In the genomic region with DNA sequence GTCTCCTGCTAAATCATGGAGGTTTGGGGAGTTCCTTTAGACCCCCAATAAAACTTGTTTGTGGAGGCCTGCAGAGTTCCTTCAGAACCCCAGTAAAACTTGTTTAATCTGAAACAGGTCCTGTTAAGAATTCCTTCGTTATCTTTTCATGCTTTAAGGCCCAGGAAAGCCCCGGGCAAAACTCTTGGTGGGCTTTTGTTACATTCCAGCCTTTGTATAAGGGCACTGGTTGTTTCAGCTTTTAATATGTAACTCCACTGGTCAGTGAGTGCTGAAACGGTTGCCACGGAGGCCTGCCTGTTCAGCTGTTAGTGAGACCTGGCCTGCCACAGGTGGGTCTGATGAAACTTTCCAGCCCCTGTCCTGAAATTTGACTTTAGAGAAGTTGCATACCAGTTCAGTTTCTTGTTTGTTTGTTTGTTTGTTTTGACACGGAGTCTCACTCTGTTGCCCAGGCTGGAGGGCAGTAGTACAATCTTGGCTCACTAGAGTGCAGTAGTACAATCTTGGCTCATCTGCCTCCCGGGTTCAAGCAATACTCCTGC, we compare ENCODE assay signal across 24 cellular contexts. TPM values are rescaled to one million over a fixed set of nuclear protein-coding genes. Genes with fewer than 3 reads are reported as not detected.
A peak's percentile ranks its signal among the peaks of the same experiment; 100 is the strongest.
DNase-seq lines count a peak whose midpoint lies in the region; ATAC-seq and TF ChIP-seq lines count a peak whose summit lies in the region.
"Had no signal": no experiment of that assay in that cellular context is flagged by ENCODE, and none has a peak within 500 bp of the region (broad histone marks: within the 10 kb centered on the region; RNA-seq: fewer than 3 reads in every experiment).

No MANE protein-coding gene starts in this region.

- TF ChIP-seq CTCF in GM06990 (IDR thresholded peaks at IDR 0.05; ENCODE audit: insufficient read depth, low read length, poor library complexity, severe bottlenecking) (peak; percentile 2), spleen (IDR thresholded peaks at IDR 0.05 in 8 of 11, conservative IDR thresholded peaks at IDR 0.05 in 3 of 11) (no peak), nephron progenitor cell (IDR thresholded peaks at IDR 0.05) (no peak)

- peaks cover 14% of the 10 kb centered on the region for H3K27me3 Mint-ChIP-seq in nephron progenitor cell (ENCODE audit: low read depth, poor library complexity)
- H3K27me3 Mint-ChIP-seq: activated CD4-positive, alpha-beta T cell treated with anti-CD3 and anti-CD28 coated beads, Interleukin-2, amount 10 ng/mL, durations not matched to agents 7 days and 5 days; IgD-negative memory B cell had no signal

- peaks cover 7% of the 10 kb centered on the region for H3K9me3 Mint-ChIP-seq in nephron progenitor cell
- H3K9me3 Mint-ChIP-seq: activated CD4-positive, alpha-beta T cell treated with anti-CD3 and anti-CD28 coated beads, Interleukin-2, amount 10 ng/mL, durations not matched to agents 7 days and 5 days; activated T-cell treated with anti-CD3 and anti-CD28 coated beads, Interleukin-2, amount 50 U/mL, for 4 hours; IgD-negative memory B cell; WTC11 had no signal

- H3K36me3 ChIP-seq in GM06990 (ENCODE audit: control insufficient read depth, insufficient read depth, low read length) (no peaks in the 10 kb centered on the region), spleen (no peaks in the 10 kb centered on the region)
- H3K36me3 ChIP-seq: lower lobe of right lung, neutrophil, stomach, tibial artery had no signal

- intact Hi-C loops in spleen (cut with DNase I; ENCODE audit: low total_unique reads): no loop called here

- H3K36me3 Mint-ChIP-seq in nephron progenitor cell (ENCODE audit: low read depth): no peaks in the 10 kb centered on the region
- H3K36me3 Mint-ChIP-seq: IgD-negative memory B cell, WTC11 had no signal

- H3K4me1 Mint-ChIP-seq in nephron progenitor cell: peaks cover 21% of the 10 kb centered on the region

- peaks cover 0 to 35% (median 4%) of the 10 kb centered on the region in 6 donors for H3K4me1 ChIP-seq in spleen
- H3K4me1 ChIP-seq: lower lobe of right lung, stomach, tibial artery had no signal

- H3K9me3 ChIP-seq in spleen: no peaks in the 10 kb centered on the region
- H3K9me3 ChIP-seq: lower lobe of right lung, neutrophil, stomach, tibial artery had no signal

- no peak for TF ChIP-seq POLR2A in spleen (IDR thresholded peaks at IDR 0.05)

- H3K27ac ChIP-seq in spleen: no peak overlapping the region
- H3K27ac ChIP-seq: C4-2B, lower lobe of right lung, neutrophil, stomach, tibial artery had no signal

- no peak overlapping the region for H3K4me3 Mint-ChIP-seq in nephron progenitor cell
- H3K4me3 Mint-ChIP-seq: activated CD4-positive, alpha-beta T cell treated with anti-CD3 and anti-CD28 coated beads, Interleukin-2, amount 10 ng/mL, durations not matched to agents 7 days and 5 days; activated T-cell treated with anti-CD3 and anti-CD28 coated beads, Interleukin-2, amount 50 U/mL, for 4 hours; WTC11 had no signal

- 80 to 87% (median 84%) methylated on average over 6 of the region's 6 CpGs for WGBS in spleen, 5 donors

- H3K4me3 ChIP-seq in GM06990 (replicated peaks; ENCODE audit: low read depth, low read length) (no peak overlapping the region), spleen (no peak overlapping the region)
- H3K4me3 ChIP-seq: lower lobe of right lung, stomach, tibial artery had no signal

- no peak for DNase-seq in GM06990 (ENCODE audit: extremely low read depth, insufficient read length)
- DNase-seq in left kidney (ENCODE audit: low read depth, low spot score): peak; percentile 80
- peak; percentile 34 for DNase-seq in spleen
- DNase-seq in medulla oblongata (ENCODE audit: extremely low spot score): no peak
- DNase-seq in nephron progenitor cell: no peak
- DNase-seq in germinal center (ENCODE audit: low spot score): no peak
- DNase-seq: activated CD4-positive, alpha-beta T cell treated with anti-CD3 and anti-CD28 coated beads, Interleukin-2, amount 10 ng/mL, durations not matched to agents 7 days and 5 days; activated gamma-delta T cell treated with Interleukin-2 at 50 U/mL for 16 hours; activated T-cell treated with anti-CD3 and anti-CD28 coated beads, Interleukin-2, amount 50 U/mL, for 4 hours; Calu3; DMS79 treated with DMSO at 0.1 percent for 48 hours; glutamatergic neuron; lower lobe of right lung; NCI-H1048; NCI-H1694; NCI-H524 treated with DMSO at 0.1 percent for 48 hours; stimulated activated CD8-positive, alpha-beta memory T cell treated with anti-CD3 and anti-CD28 coated beads, Interleukin-4, amount 100 ng/mL, for 48 hours; stomach; tibial artery had no signal

- H3K27ac Mint-ChIP-seq in nephron progenitor cell: no peak overlapping the region
- H3K27ac Mint-ChIP-seq: activated CD4-positive, alpha-beta T cell treated with anti-CD3 and anti-CD28 coated beads, Interleukin-2, amount 10 ng/mL, durations not matched to agents 7 days and 5 days; WTC11 had no signal

- ATAC-seq in HG02885 (IDR thresholded peaks at IDR 0.05; ENCODE audit: poor library complexity, unreplicated experiment): peak; percentile 36
- ATAC-seq: activated T-cell treated with anti-CD3 and anti-CD28 coated beads, Interleukin-2, amount 50 U/mL, for 4 hours; lower lobe of right lung; WTC11 had no signal

- H3K27me3 ChIP-seq in GM06990 (replicated peaks; ENCODE audit: control insufficient read depth, insufficient read depth, low read length): no peaks in the 10 kb centered on the region
- H3K27me3 ChIP-seq in spleen (replicated peaks in 1 of 7): no peaks in the 10 kb centered on the region

RNA-seq across cellular contexts. Expression of a gene that starts 12.4 kb away (rescaled TPM):
- total RNA-seq in spleen: 10 to 100 TPM; 18.7 to 29.6 (median 26.6) TPM
- polyA plus RNA-seq in spleen: 1 to 10 TPM; 5.5 to 9.2 (median 6.6) TPM

RNA-seq across cellular contexts. Expression of a gene that starts 12.4 kb away (rescaled TPM):
- 10 to 100 TPM; 39.2 to 65.7 (median 45.1) TPM for total RNA-seq in spleen
- 10 to 100 TPM; 11.3 to 24.2 (median 14.5) TPM for polyA plus RNA-seq in spleen

Comparison
In these comparisons a context has a peak if more than half of its experiments do, and no peak if none do; other contexts are left out.
1. DNase-seq: peak in left kidney (single experiment) and spleen (single experiment); none in GM06990 (single experiment), medulla oblongata (single experiment), nephron progenitor cell (single experiment) and germinal center (single experiment).